In genomic region chr6:35967059-35967769, GRCh38 we compare ENCODE assay signal across 1 cellular context.
TF ChIP-seq lines count a peak whose summit lies in the region.

No MANE protein-coding gene starts in this region.

TF ChIP-seq in GM23338, 12 proteins besides CTCF, POLR2A, EP300 and RAD21 (continued from another document):
- TF ChIP-seq REST (IDR thresholded peaks at IDR 0.05; ENCODE audit: unreplicated experiment) (no peak), ZNF331 (CRISPR knock-in tag; IDR thresholded peaks at IDR 0.05; ENCODE audit: low read depth) (no peak), ZNF114 (CRISPR knock-in tag; IDR thresholded peaks at IDR 0.05) (no peak), JUNB (IDR thresholded peaks at IDR 0.05; ENCODE audit: unreplicated experiment) (no peak), POLR2AphosphoS5 (IDR thresholded peaks at IDR 0.05; ENCODE audit: low read depth) (no peak), NANOG (IDR thresholded peaks at IDR 0.05; ENCODE audit: borderline replicate concordance) (no peak), EZH2phosphoT487 (IDR thresholded peaks at IDR 0.05; ENCODE audit: unreplicated experiment) (no peak), EZH2 (IDR thresholded peaks at IDR 0.05; ENCODE audit: low read depth, unreplicated experiment) (no peak)
